10 cellular contexts compared by ENCODE assay signal in genomic region chr10:89224697-89225443, GRCh38. TPM values are rescaled to one million over a fixed set of nuclear protein-coding genes. Genes with fewer than 3 reads are reported as not detected.
A peak's percentile ranks its signal among the peaks of the same experiment; 100 is the strongest.
DNase-seq lines count a peak whose midpoint lies in the region; ATAC-seq, FAIRE-seq and TF ChIP-seq lines count a peak whose summit lies in the region.
"Had no signal": no experiment of that assay in that cellular context is flagged by ENCODE, and none has a peak within 500 bp of the region (broad histone marks: within the 10 kb centered on the region; RNA-seq: fewer than 3 reads in every experiment).

No MANE protein-coding gene starts in this region.

- peak overlapping the region; percentile 54 for H3K4me3 Mint-ChIP-seq in activated naive CD4-positive, alpha-beta T cell treated with anti-CD3 and anti-CD28 coated beads, Interleukin-2, amount 50 U/mL, for 24 hours

- H3K27me3 ChIP-seq in upper lobe of right lung = no peaks in the 10 kb centered on the region

- peak; percentile 54 for FAIRE-seq in endometrium (lab: Jason Lieb, UNC)

- no peak for DNase-seq in activated naive CD4-positive, alpha-beta T cell treated with anti-CD3 and anti-CD28 coated beads, Interleukin-2, amount 50 U/mL, for 16 hours
- peak; percentile 77 to 92 for DNase-seq in lung microvascular endothelial cell (ENCODE audit: low read depth in 2 of 2)
- DNase-seq in upper lobe of right lung = no peak
- DNase-seq in islet precursor cell = no peak
- DNase-seq: NCI-H1436, SW 1271 had no signal

- H3K36me3 ChIP-seq in upper lobe of right lung = peaks cover 17% of the 10 kb centered on the region

- TF ChIP-seq CTCF in upper lobe of right lung (IDR thresholded peaks at IDR 0.05) = peak; percentile 47

- peaks cover 5% of the 10 kb centered on the region for H3K36me3 Mint-ChIP-seq in activated naive CD4-positive, alpha-beta T cell treated with anti-CD3 and anti-CD28 coated beads, Interleukin-2, amount 50 U/mL, for 24 hours

- H3K27ac ChIP-seq in upper lobe of right lung = no peak overlapping the region

- H3K9me3 ChIP-seq in upper lobe of right lung = no peaks in the 10 kb centered on the region

- H3K4me1 ChIP-seq in upper lobe of right lung = peaks cover 6% of the 10 kb centered on the region

- no peaks in the 10 kb centered on the region for H3K9me3 Mint-ChIP-seq in activated naive CD4-positive, alpha-beta T cell treated with anti-CD3 and anti-CD28 coated beads, Interleukin-2, amount 50 U/mL, for 24 hours

- ATAC-seq in upper lobe of right lung (peak; percentile 66), GM18909 (IDR thresholded peaks at IDR 0.05; ENCODE audit: poor library complexity, unreplicated experiment) (no peak), GM21576 (IDR thresholded peaks at IDR 0.05; ENCODE audit: unreplicated experiment) (no peak)

- H3K4me3 ChIP-seq in upper lobe of right lung = no peak overlapping the region

- intact Hi-C loops in upper lobe of right lung (cut with DNase I) = no loop called here

- no peaks in the 10 kb centered on the region for H3K27me3 Mint-ChIP-seq in activated naive CD4-positive, alpha-beta T cell treated with anti-CD3 and anti-CD28 coated beads, Interleukin-2, amount 50 U/mL, for 24 hours

- H3K4me1 Mint-ChIP-seq in activated naive CD4-positive, alpha-beta T cell treated with anti-CD3 and anti-CD28 coated beads, Interleukin-2, amount 50 U/mL, for 24 hours = peaks cover 15% of the 10 kb centered on the region

- peak overlapping the region; percentile 30 for H3K27ac Mint-ChIP-seq in activated naive CD4-positive, alpha-beta T cell treated with anti-CD3 and anti-CD28 coated beads, Interleukin-2, amount 50 U/mL, for 24 hours

RNA-seq across cellular contexts. Expression of gene CH25H, which starts 17.8 kb away (rescaled TPM):
- 3.0 and 4.4 TPM in 2 replicates for total RNA-seq in lung microvascular endothelial cell
- 7.8 TPM for total RNA-seq in upper lobe of right lung

RNA-seq across cellular contexts. Expression of gene LIPA, which starts 26.7 kb away (rescaled TPM):
- total RNA-seq in lung microvascular endothelial cell (43.2 and 54.4 TPM in 2 replicates), upper lobe of right lung (194 TPM)

Comparison
In these comparisons a context has a peak if more than half of its experiments do, and no peak if none do; other contexts are left out.
1. DNase-seq: peak in lung microvascular endothelial cell (2 of 2); none in activated naive CD4-positive, alpha-beta T cell treated with anti-CD3 and anti-CD28 coated beads, Interleukin-2, amount 50 U/mL, for 16 hours (single experiment), upper lobe of right lung (single experiment) and islet precursor cell (single experiment).